ENCODE assay signal across 5 cellular contexts in genomic region chr15:64422697-64423096, GRCh38.
"Had no signal": no experiment of that assay in that cellular context is flagged by ENCODE, and none has a peak within 500 bp of the region (broad histone marks: within the 10 kb centered on the region; RNA-seq: fewer than 3 reads in every experiment).

No MANE protein-coding gene starts in this region.

- H3K4me1 Mint-ChIP-seq: GM23338, H9 had no signal

- H3K27ac Mint-ChIP-seq: GM23338, H9 had no signal

- H3K9me3 Mint-ChIP-seq: GM23338, H9 had no signal

- H3K4me3 Mint-ChIP-seq: GM23338, H9 had no signal

- ATAC-seq: GM23338 had no signal

- H2AFZ ChIP-seq: GM23338 had no signal

- DNase-seq: H9, HCEC 1CT, IMR-90, KBM-7 had no signal

- H3K4me2 ChIP-seq: GM23338 had no signal

- H3K4me3 ChIP-seq: GM23338 had no signal
